In genomic region chr19:10389863-10390262, GRCh38 we compare ENCODE assay signal across 9 cellular contexts. TPM values are rescaled to one million over a fixed set of nuclear protein-coding genes. Genes with fewer than 3 reads are reported as not detected.
DNase-seq lines count a peak whose midpoint lies in the region; ATAC-seq and TF ChIP-seq lines count a peak whose summit lies in the region.
"Had no signal": no experiment of that assay in that cellular context is flagged by ENCODE, and none has a peak within 500 bp of the region (broad histone marks: within the 10 kb centered on the region; RNA-seq: fewer than 3 reads in every experiment).

No MANE protein-coding gene starts in this region.

- H3K9me3 ChIP-seq in DND-41 (ENCODE audit: insufficient read depth, low read length, severe bottlenecking), result no peaks in the 10 kb centered on the region
- no peaks in the 10 kb centered on the region for H3K9me3 ChIP-seq in naive thymus-derived CD4-positive, alpha-beta T cell (ENCODE audit: control insufficient read depth in 2 of 3, low read length in 3 of 3)

- POLR2A ChIA-PET in WTC11 (lab: Charles Lee), result interaction anchor here (1.2 kb wide), 1 partner anchor 130 kb away, joined by 5 read pairs; no protein-coding TSS in a partner anchor
- POLR2A ChIA-PET in naive thymus-derived CD4-positive, alpha-beta T cell (lab: Charles Lee), result interaction anchor here (2.4 kb wide), 1 partner anchor 119 kb away, joined by 31 read pairs; the partner anchor contains the start of gene ICAM1

- H3K27me3 Mint-ChIP-seq in WTC11 (ENCODE audit: low read depth), result no peaks in the 10 kb centered on the region; the same call in 1 of the 2 replicates
- H3K27me3 Mint-ChIP-seq in naive thymus-derived CD4-positive, alpha-beta T cell, result no peaks in the 10 kb centered on the region

- no peak overlapping the region for H3K4me3 Mint-ChIP-seq in WTC11
- no peak overlapping the region for H3K4me3 Mint-ChIP-seq in naive thymus-derived CD4-positive, alpha-beta T cell

- in situ Hi-C loops in GM13977 (cut with MboI; ENCODE audit: low pct_unique_long_range_greater_than_20kb, low sequenced_read_pairs, unreplicated experiment), result loop anchor here (5.0 to 10.0 kb wide), 2 partner anchors 118 to 445 kb away; partner anchors contain the start of gene ICAM1

- H3K9ac ChIP-seq in DND-41 (ENCODE audit: low read depth, low read length), result no peak overlapping the region

- H3K9me3 Mint-ChIP-seq in WTC11, result no peaks in the 10 kb centered on the region
- H3K9me3 Mint-ChIP-seq in naive thymus-derived CD4-positive, alpha-beta T cell, result no peaks in the 10 kb centered on the region

- H3K36me3 Mint-ChIP-seq in WTC11, result peaks cover 21% of the 10 kb centered on the region
- H3K36me3 Mint-ChIP-seq in naive thymus-derived CD4-positive, alpha-beta T cell, result peaks cover 5 to 13% (median 6%) of the 10 kb centered on the region in 5 donors

- no peak overlapping the region for H3K4me3 ChIP-seq in DND-41 (ENCODE audit: low read depth in 1 of 2, low read length in 2 of 2)
- H3K4me3 ChIP-seq in naive thymus-derived CD4-positive, alpha-beta T cell (ENCODE audit: low read length), result no peak overlapping the region

- no peak overlapping the region for H3K4me2 ChIP-seq in DND-41 (ENCODE audit: insufficient read depth, low read length)

- ATAC-seq in DND-41 (ENCODE audit: insufficient read depth, low read depth) (peak; percentile 47; the same call in 1 of the 3 replicates), WTC11 (peak; percentile 13; the same call in 1 of the 2 replicates), left lobe of liver (peak; percentile 9), HG02763 (IDR thresholded peaks at IDR 0.05; ENCODE audit: unreplicated experiment) (no peak)
- no peak for ATAC-seq in naive thymus-derived CD4-positive, alpha-beta T cell

- H3K27ac ChIP-seq in DND-41 (ENCODE audit: low read length), result no peak overlapping the region
- no peak overlapping the region for H3K27ac ChIP-seq in naive thymus-derived CD4-positive, alpha-beta T cell (ENCODE audit: low read depth, low read length)

- H3K27me3 ChIP-seq in DND-41 (ENCODE audit: insufficient read depth, low read length, poor library complexity), result no peaks in the 10 kb centered on the region
- H3K27me3 ChIP-seq in naive thymus-derived CD4-positive, alpha-beta T cell (ENCODE audit: control insufficient read depth in 2 of 2, insufficient read depth in 2 of 2, low read length in 2 of 2), result no peaks in the 10 kb centered on the region

- no peaks in the 10 kb centered on the region for H3K4me1 ChIP-seq in DND-41 (ENCODE audit: insufficient read depth, low read length)
- no peaks in the 10 kb centered on the region for H3K4me1 ChIP-seq in naive thymus-derived CD4-positive, alpha-beta T cell (ENCODE audit: control insufficient read depth in 2 of 2, insufficient read depth in 2 of 2, low read length in 2 of 2)

- no peak overlapping the region for H3K27ac Mint-ChIP-seq in WTC11
- H3K27ac Mint-ChIP-seq in naive thymus-derived CD4-positive, alpha-beta T cell, result peak overlapping the region in 3 of 9 donors; percentile 1 to 43 (median 21)

- H3K79me2 ChIP-seq in DND-41 (ENCODE audit: insufficient read depth, low read length), result no peaks in the 10 kb centered on the region

- intact Hi-C loops in naive thymus-derived CD4-positive, alpha-beta T cell (cut with micrococcal nuclease), result loop anchor here (1.0 to 10.0 kb wide), 5 partner anchors 75 to 459 kb away; partner anchors contain the start of gene OLFM2 (in 1 of the 2)

- peaks cover 5% of the 10 kb centered on the region; the same call in 1 of the 2 replicates for H3K4me1 Mint-ChIP-seq in WTC11
- peaks cover 0 to 8% (median 4%) of the 10 kb centered on the region in 7 donors for H3K4me1 Mint-ChIP-seq in naive thymus-derived CD4-positive, alpha-beta T cell

- CTCF ChIA-PET in WTC11 (lab: Charles Lee), result interaction anchor here (0.6 to 7.0 kb wide), 13 partner anchors 12 to 254 kb away, joined by 3 to 163 read pairs (median 14); partner anchors contain the start of genes CDC37, FDX2, ICAM1 and ICAM4
- CTCF ChIA-PET in naive thymus-derived CD4-positive, alpha-beta T cell (lab: Charles Lee), result interaction anchor here (0.7 to 5.8 kb wide), 8 partner anchors 9 to 459 kb away, joined by 3 to 146 read pairs (median 8); partner anchors contain the start of genes CDC37, ICAM1 and TYK2

- TF ChIP-seq CTCF in DND-41 (IDR thresholded peaks at IDR 0.05; ENCODE audit: borderline replicate concordance, extremely low read depth, low read length, poor library complexity, severe bottlenecking), result peak; percentile 50
- TF ChIP-seq CTCF in GM13977 (IDR thresholded peaks at IDR 0.05; ENCODE audit: extremely low read depth, insufficient read depth, missing control alignments), result peak; percentile 33
- TF ChIP-seq CTCF in WTC11 (IDR thresholded peaks at IDR 0.05), result no peak

- DNase-seq in DND-41 (peak; percentile 39), GM13977 (ENCODE audit: low spot score) (no peak), WTC11 (ENCODE audit: low spot score) (no peak), left lobe of liver (ENCODE audit: low spot score) (no peak), islet precursor cell (no peak), AML-193 (lab: John Stamatoyannopoulos, UW) (no peak)
- DNase-seq in naive thymus-derived CD4-positive, alpha-beta T cell, result no peak
- DNase-seq: activated gamma-delta T cell treated with Interleukin-2 at 50 U/mL for 16 hours had no signal

- H2AFZ ChIP-seq in DND-41 (ENCODE audit: low read depth, low read length), result no peak overlapping the region

- H4K20me1 ChIP-seq in DND-41 (ENCODE audit: insufficient read depth, low read length), result no peaks in the 10 kb centered on the region; the same call in 1 of the 2 replicates

- peaks cover 42% of the 10 kb centered on the region for H3K36me3 ChIP-seq in DND-41 (ENCODE audit: insufficient read depth, low read length)
- peaks cover 0 to 37% (median 3%) of the 10 kb centered on the region in 3 experiments for H3K36me3 ChIP-seq in naive thymus-derived CD4-positive, alpha-beta T cell (ENCODE audit: control insufficient read depth in 2 of 3, insufficient read depth in 3 of 3, low read length in 3 of 3)

TF ChIP-seq in WTC11, 78 proteins besides CTCF, POLR2A, EP300 and RAD21:
- TF ChIP-seq NFE2L1 (CRISPR knock-in tag; IDR thresholded peaks at IDR 0.05) (0 out of 2 replicates have a peak, but pooled peaks have one; percentile 6), ZNF263 (CRISPR knock-in tag; IDR thresholded peaks at IDR 0.05; ENCODE audit: low read depth) (no peak)
TF ChIP-seq in WTC11: peak in this region for 1.

RNA-seq across cellular contexts. Expression of gene TYK2, which starts 9.5 kb away (rescaled TPM):
- 63.8 to 66.4 TPM (median 65.1 TPM) in 3 replicates for total RNA-seq in WTC11 (2021)
- total RNA-seq in left lobe of liver, result 78.8 TPM
- 100 to 1,000 TPM; 224 to 346 (median 284) TPM for total RNA-seq in naive thymus-derived CD4-positive, alpha-beta T cell
- 10 to 100 TPM; 45.4 to 55.6 TPM for polyA plus RNA-seq in naive thymus-derived CD4-positive, alpha-beta T cell

RNA-seq across cellular contexts. Expression of gene CDC37, which starts 13.5 kb away (rescaled TPM):
- 163 to 204 TPM (median 164 TPM) in 3 replicates for total RNA-seq in WTC11 (2021)
- 49.4 TPM for total RNA-seq in left lobe of liver
- total RNA-seq in naive thymus-derived CD4-positive, alpha-beta T cell, result 100 to 1,000 TPM; 169 to 229 (median 180) TPM
- polyA plus RNA-seq in naive thymus-derived CD4-positive, alpha-beta T cell, result 10 to 100 TPM; 62.8 to 99.2 TPM

RNA-seq across cellular contexts. Expression of gene PDE4A, which starts 30.5 kb away (rescaled TPM):
- total RNA-seq in WTC11 (2021) (5.3 to 5.9 TPM (median 5.8 TPM) in 3 replicates), left lobe of liver (1.7 TPM)
- 10 to 100 TPM in 2 of 5 experiments, 1 to 10 TPM in 2, under 1 TPM in 1; 0.59 to 51.8 (median 5.0) TPM for total RNA-seq in naive thymus-derived CD4-positive, alpha-beta T cell
- 1 to 10 TPM in 1 of 2 donors, under 1 TPM in 1; 0.47 to 2.0 TPM for polyA plus RNA-seq in naive thymus-derived CD4-positive, alpha-beta T cell

RNA-seq across cellular contexts. Expression of gene ICAM3, which starts 50.4 kb away (rescaled TPM):
- 18.7 to 21.3 TPM (median 21.3 TPM) in 3 replicates for total RNA-seq in WTC11 (2021)
- 38.6 TPM for total RNA-seq in left lobe of liver
- 100 to 1,000 TPM; 165 to 202 (median 189) TPM for total RNA-seq in naive thymus-derived CD4-positive, alpha-beta T cell
- polyA plus RNA-seq in naive thymus-derived CD4-positive, alpha-beta T cell, result 100 to 1,000 TPM; 229 to 244 TPM

RNA-seq across cellular contexts. Expression of gene RAVER1, which starts 56.5 kb away (rescaled TPM):
- 85.8 to 87.4 TPM (median 86.9 TPM) in 3 replicates for total RNA-seq in WTC11 (2021)
- total RNA-seq in left lobe of liver, result 11.3 TPM
- total RNA-seq in naive thymus-derived CD4-positive, alpha-beta T cell, result 10 to 100 TPM; 43.2 to 81.1 (median 50.2) TPM
- 10 to 100 TPM; 15.6 to 31.9 TPM for polyA plus RNA-seq in naive thymus-derived CD4-positive, alpha-beta T cell

Comparison
In these comparisons a context has a peak if more than half of its experiments do, and no peak if none do; other contexts are left out.
1. ATAC-seq: peak in DND-41 (single experiment), WTC11 (single experiment) and left lobe of liver (single experiment); none in naive thymus-derived CD4-positive, alpha-beta T cell (single experiment) and HG02763 (single experiment).